Comparison of ENCODE assay signal across 8 cellular contexts in genomic region chr13:24159921-24160324, GRCh38.
DNase-seq lines count a peak whose midpoint lies in the region; ATAC-seq and TF ChIP-seq lines count a peak whose summit lies in the region.

No MANE protein-coding gene starts in this region.

- H3K27ac Mint-ChIP-seq in stimulated activated effector memory CD8-positive, alpha-beta T cell treated with anti-CD3 and anti-CD28 coated beads, Interleukin-12 subunit alpha, Interleukin-12 subunit beta, amount 100 ng/mL, for 72 hours = peak overlapping the region; percentile 77

- no peaks in the 10 kb centered on the region for H3K27me3 ChIP-seq in WERI-Rb-1 (ENCODE audit: insufficient read depth, low read depth, severe bottlenecking)
- no peaks in the 10 kb centered on the region for H3K27me3 ChIP-seq in iPS DF 6.9 (ENCODE audit: control insufficient read depth, insufficient read depth, low read length)

- peak overlapping the region; percentile 88 for H3K4me3 ChIP-seq in WERI-Rb-1 (ENCODE audit: low read depth, low read length)
- H3K4me3 ChIP-seq in iPS DF 6.9 (ENCODE audit: low read length) = peak overlapping the region; percentile 4; the same call in 1 of the 2 replicates

- DNase-seq in NCI-H510A treated with DMSO at 0.1 percent for 48 hours (lab: John Stamatoyannopoulos, UW) (peak; percentile 1), NCI-H510A (lab: John Stamatoyannopoulos, UW) (no peak), WERI-Rb-1 (no peak), iPS DF 6.9 (ENCODE audit: low read depth, low spot score) (no peak), KBM-7 (no peak)
- DNase-seq in stimulated activated effector memory CD8-positive, alpha-beta T cell treated with anti-CD3 and anti-CD28 coated beads, Interleukin-12 subunit alpha, Interleukin-12 subunit beta, amount 100 ng/mL, for 72 hours (ENCODE audit: low spot score in 2 of 2) = no peak
- DNase-seq in stimulated activated naive CD4-positive, alpha-beta T cell (lab: John Stamatoyannopoulos, UW) = no peak

- peak overlapping the region; percentile 74 for H3K4me3 Mint-ChIP-seq in stimulated activated effector memory CD8-positive, alpha-beta T cell treated with anti-CD3 and anti-CD28 coated beads, Interleukin-12 subunit alpha, Interleukin-12 subunit beta, amount 100 ng/mL, for 72 hours

- peaks cover 36% of the 10 kb centered on the region for H3K4me1 Mint-ChIP-seq in stimulated activated effector memory CD8-positive, alpha-beta T cell treated with anti-CD3 and anti-CD28 coated beads, Interleukin-12 subunit alpha, Interleukin-12 subunit beta, amount 100 ng/mL, for 72 hours

- peak overlapping the region; percentile 48 for H3K27ac ChIP-seq in WERI-Rb-1
- no peak overlapping the region for H3K27ac ChIP-seq in iPS DF 6.9 (ENCODE audit: low read length)

- H3K36me3 Mint-ChIP-seq in stimulated activated effector memory CD8-positive, alpha-beta T cell treated with anti-CD3 and anti-CD28 coated beads, Interleukin-12 subunit alpha, Interleukin-12 subunit beta, amount 100 ng/mL, for 72 hours = peaks cover 14% of the 10 kb centered on the region

- H3K9me3 Mint-ChIP-seq in stimulated activated effector memory CD8-positive, alpha-beta T cell treated with anti-CD3 and anti-CD28 coated beads, Interleukin-12 subunit alpha, Interleukin-12 subunit beta, amount 100 ng/mL, for 72 hours = no peaks in the 10 kb centered on the region

- no CpG with 5 or more reads among the region's 9 CpGs for WGBS in iPS DF 6.9 (ENCODE audit: insufficient coverage, insufficient read length)

- H3K36me3 ChIP-seq in WERI-Rb-1 (no peaks in the 10 kb centered on the region), iPS DF 6.9 (ENCODE audit: control insufficient read depth, insufficient read depth, low read length) (no peaks in the 10 kb centered on the region)

- H3K4me1 ChIP-seq in iPS DF 6.9 (ENCODE audit: control insufficient read depth, insufficient read depth, low read length) = peaks cover 2% of the 10 kb centered on the region

- H3K9me3 ChIP-seq in WERI-Rb-1 (ENCODE audit: severe bottlenecking) (no peaks in the 10 kb centered on the region), iPS DF 6.9 (ENCODE audit: control insufficient read depth, insufficient read depth, low read length) (no peaks in the 10 kb centered on the region)

- no peak for TF ChIP-seq CTCF in WERI-Rb-1 (IDR thresholded peaks at IDR 0.05; ENCODE audit: low read depth, low read length)

- in situ Hi-C loops in KBM-7 (cut with MboI; ENCODE audit: low pct_unique_long_range_greater_than_20kb, low sequenced_read_pairs) = no loop called here

- ATAC-seq in stimulated activated effector memory CD8-positive, alpha-beta T cell treated with anti-CD3 and anti-CD28 coated beads, Interleukin-12 subunit alpha, Interleukin-12 subunit beta, amount 100 ng/mL, for 72 hours = no peak
- ATAC-seq in HG02884 (IDR thresholded peaks at IDR 0.05; ENCODE audit: unreplicated experiment) = no peak
